24 cellular contexts compared by ENCODE assay signal in the genomic region with DNA sequence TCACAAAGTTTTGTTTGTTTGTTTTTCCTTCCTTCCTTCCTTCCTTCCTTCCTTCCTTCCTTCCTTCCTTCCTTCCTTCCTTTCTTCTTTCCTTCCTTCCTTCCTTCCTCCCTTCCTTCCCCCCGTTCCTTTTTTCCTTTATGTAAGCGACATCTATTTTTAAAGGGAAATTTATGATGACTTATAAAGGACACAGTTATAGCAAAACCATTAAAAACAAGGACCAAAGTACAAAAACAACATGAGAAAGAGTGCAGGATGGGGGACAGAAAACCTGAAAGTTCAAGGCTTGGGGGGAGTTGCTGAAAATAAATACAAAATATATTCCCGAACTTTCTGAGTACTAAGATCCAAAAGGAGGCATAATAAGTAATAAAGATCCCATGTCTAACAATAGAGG. TPM values are rescaled to one million over a fixed set of nuclear protein-coding genes. Genes with fewer than 3 reads are reported as not detected.
"Had no signal": no experiment of that assay in that cellular context is flagged by ENCODE, and none has a peak within 500 bp of the region (broad histone marks: within the 10 kb centered on the region; RNA-seq: fewer than 3 reads in every experiment).

No MANE protein-coding gene starts in this region.

- H3K9me3 ChIP-seq: SJSA1, SK-N-SH had no signal

- ATAC-seq: T-cell had no signal

- H3K27me3 ChIP-seq: SJSA1 had no signal

- H3K4me2 ChIP-seq: SK-N-SH had no signal

- H3K4me3 ChIP-seq: SJSA1 had no signal

- DNase-seq: KBM-7; MV-4-11; NCI-H1048; NCI-H1105; NCI-H1417; NCI-H1436 treated with DMSO at 0.1 percent for 48 hours; NCI-H1694; NCI-H187 treated with DMSO at 0.1 percent for 48 hours; NCI-H2029 treated with DMSO at 0.1 percent for 48 hours; NCI-H2171 treated with DMSO at 0.1 percent for 48 hours; NCI-H524; NCI-H774; NK-92 treated with Interleukin-12 subunit alpha and Interleukin-12 subunit beta, amount 100 ng/mL, for 24 hours; OCI-M1; Right ventricle myocardium superior; RPMI8226; SIG-M5; SK-N-SH; SW 1271; T-cell had no signal

- H3K4me1 ChIP-seq: SJSA1 had no signal

- H3K36me3 ChIP-seq: SJSA1 had no signal

- H3K27ac ChIP-seq: SJSA1 had no signal

- H3K9ac ChIP-seq: SK-N-SH had no signal

RNA-seq across cellular contexts. Expression of gene ADGRG7, which starts 1.8 kb away (rescaled TPM):
- total RNA-seq: LHCN-M2, MCF 10A, NCI-H460, Right ventricle myocardium superior, SJSA1, T-cell had no signal
- polyA plus RNA-seq: SK-N-SH had no signal
